Comparison of ENCODE assay signal across 8 cellular contexts in the genomic region with DNA sequence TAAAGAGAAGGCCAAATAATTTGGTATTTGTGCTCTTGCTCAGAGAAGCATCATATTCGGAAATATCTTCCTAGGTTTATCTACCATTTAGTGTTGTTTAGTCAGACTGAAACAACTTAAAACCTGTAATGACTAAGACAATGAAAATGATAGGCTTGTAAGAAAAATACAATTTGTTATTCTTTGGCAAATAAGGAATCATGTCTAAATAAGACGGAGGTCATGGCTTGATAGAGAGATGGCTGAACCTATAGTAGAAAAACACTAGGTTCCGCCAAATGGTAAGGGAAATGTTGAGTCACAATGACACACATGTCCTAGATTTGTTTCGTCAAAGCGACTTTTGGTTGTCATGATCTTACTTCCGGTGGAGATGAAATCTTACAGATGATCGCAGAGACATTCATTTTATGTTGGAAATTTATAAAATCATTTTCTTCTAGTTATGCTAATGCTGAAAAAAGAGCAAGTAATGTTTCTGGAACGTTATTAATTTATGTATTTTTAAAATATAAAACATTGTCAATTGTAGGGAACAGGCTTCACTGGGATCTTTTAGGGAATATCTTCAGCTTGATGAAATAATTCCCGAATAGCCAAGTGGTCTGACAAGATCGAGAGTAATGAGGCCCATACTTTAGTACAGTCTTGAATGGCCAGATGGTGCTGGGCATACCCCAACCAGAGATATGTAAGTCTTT. TPM values are rescaled to one million over a fixed set of nuclear protein-coding genes. Genes with fewer than 3 reads are reported as not detected.
DNase-seq lines count a peak whose midpoint lies in the region; ATAC-seq, FAIRE-seq and TF ChIP-seq lines count a peak whose summit lies in the region.

No MANE protein-coding gene starts in this region.

- no peaks in the 10 kb centered on the region for H3K27me3 ChIP-seq in brain microvascular endothelial cell (replicated peaks)

- peak overlapping the region; percentile 96 to 97 for H3K27ac Mint-ChIP-seq in natural killer cell treated with Interleukin-12 subunit alpha and Interleukin-12 subunit beta and Interleukin-15 and Interleukin-18, amount 100 ng/mL, for 72 hours

- no peaks in the 10 kb centered on the region for H3K9me3 Mint-ChIP-seq in natural killer cell treated with Interleukin-12 subunit alpha and Interleukin-12 subunit beta and Interleukin-15 and Interleukin-18, amount 100 ng/mL, for 72 hours

- peak; percentile 64 for FAIRE-seq in GM12891 (lab: Jason Lieb, UNC)

- peaks cover 60% of the 10 kb centered on the region in 2 donors for H3K4me1 Mint-ChIP-seq in natural killer cell treated with Interleukin-12 subunit alpha and Interleukin-12 subunit beta and Interleukin-15 and Interleukin-18, amount 100 ng/mL, for 72 hours (ENCODE audit: low read depth in 2 of 2)

- H3K36me3 ChIP-seq in brain microvascular endothelial cell (replicated peaks): peaks cover 4% of the 10 kb centered on the region

- peak; percentile 29 to 40 for ATAC-seq in natural killer cell treated with Interleukin-12 subunit alpha and Interleukin-12 subunit beta and Interleukin-15 and Interleukin-18, amount 100 ng/mL, for 72 hours
- ATAC-seq in HG03097 (IDR thresholded peaks at IDR 0.05; ENCODE audit: low FRiP score, unreplicated experiment) (no peak), HG02623 (IDR thresholded peaks at IDR 0.05; ENCODE audit: unreplicated experiment) (no peak)

- H3K27ac ChIP-seq in brain microvascular endothelial cell: peak overlapping the region; percentile 95

- DNase-seq in GM12891 (ENCODE audit: insufficient read length, low spot score) (no peak), NAMALWA (ENCODE audit: low spot score) (peak; percentile 35), brain microvascular endothelial cell (peak; percentile 80), NCI-H1417 (lab: John Stamatoyannopoulos, UW) (no peak)
- no peak for DNase-seq in natural killer cell treated with Interleukin-12 subunit alpha and Interleukin-12 subunit beta and Interleukin-15 and Interleukin-18, amount 100 ng/mL, for 72 hours (ENCODE audit: low spot score)
- no peak for DNase-seq in activated effector memory CD4-positive, alpha-beta T cell treated with anti-CD3 and anti-CD28 coated beads, Interleukin-2, amount 50 U/mL, for 16 hours

- TF ChIP-seq CTCF in brain microvascular endothelial cell (IDR thresholded peaks at IDR 0.05; ENCODE audit: low read depth, low read length, missing control alignments): no peak

- H3K4me3 ChIP-seq in brain microvascular endothelial cell (ENCODE audit: low read depth, low read length): peak overlapping the region; percentile 70

- H3K27me3 Mint-ChIP-seq in natural killer cell treated with Interleukin-12 subunit alpha and Interleukin-12 subunit beta and Interleukin-15 and Interleukin-18, amount 100 ng/mL, for 72 hours: no peaks in the 10 kb centered on the region

- in situ Hi-C loops in brain microvascular endothelial cell (cut with HindIII; ENCODE audit: low pct_ligation_motif_present, low sequenced_read_pairs): no loop called here

- no peak for TF ChIP-seq POLR2A in GM12891 (IDR thresholded peaks at IDR 0.05; ENCODE audit: low read depth, low read length)

- peaks cover 18% of the 10 kb centered on the region for H3K36me3 Mint-ChIP-seq in natural killer cell treated with Interleukin-12 subunit alpha and Interleukin-12 subunit beta and Interleukin-15 and Interleukin-18, amount 100 ng/mL, for 72 hours

- H3K4me3 Mint-ChIP-seq in natural killer cell treated with Interleukin-12 subunit alpha and Interleukin-12 subunit beta and Interleukin-15 and Interleukin-18, amount 100 ng/mL, for 72 hours: peak overlapping the region; percentile 89

TF ChIP-seq in GM12891, 5 proteins besides CTCF, POLR2A, EP300 and RAD21:
- TF ChIP-seq POLR2AphosphoS5 (IDR thresholded peaks at IDR 0.05; ENCODE audit: low read depth, low read length) (no peak; the same call in 1 of the 2 replicates), SPI1 (IDR thresholded peaks at IDR 0.05; ENCODE audit: low read depth, low read length) (no peak), PAX5 (IDR thresholded peaks at IDR 0.05; ENCODE audit: insufficient read depth, low read length, severe bottlenecking) (no peak), POU2F2 (IDR thresholded peaks at IDR 0.05; ENCODE audit: low read depth, low read length) (no peak), TAF1 (IDR thresholded peaks at IDR 0.05; ENCODE audit: low read depth, low read length) (no peak)

RNA-seq across cellular contexts. Expression of a gene that starts 1.0 kb away (rescaled TPM):
- 1,164 TPM for polyA plus RNA-seq in GM12891 (2012; ENCODE audit: low read depth, missing spikeins)
- 100 to 1,000 TPM; 268 to 486 TPM for total RNA-seq in natural killer cell treated with Interleukin-12 subunit alpha and Interleukin-12 subunit beta and Interleukin-15 and Interleukin-18, amount 100 ng/mL, for 72 hours

RNA-seq across cellular contexts. Expression of a gene that starts 35.0 kb away (rescaled TPM):
- polyA plus RNA-seq in GM12891 (2012; ENCODE audit: low read depth, missing spikeins): 19.7 TPM
- total RNA-seq in natural killer cell treated with Interleukin-12 subunit alpha and Interleukin-12 subunit beta and Interleukin-15 and Interleukin-18, amount 100 ng/mL, for 72 hours: 10 to 100 TPM; 38.8 to 54.8 TPM

Comparison
In these comparisons a context has a peak if more than half of its experiments do, and no peak if none do; other contexts are left out.
1. DNase-seq: peak in NAMALWA (single experiment) and brain microvascular endothelial cell (single experiment); none in GM12891 (single experiment), natural killer cell treated with Interleukin-12 subunit alpha and Interleukin-12 subunit beta and Interleukin-15 and Interleukin-18, amount 100 ng/mL, for 72 hours (single experiment), activated effector memory CD4-positive, alpha-beta T cell treated with anti-CD3 and anti-CD28 coated beads, Interleukin-2, amount 50 U/mL, for 16 hours (single experiment) and NCI-H1417 (0 of 3).
2. ATAC-seq: peak in natural killer cell treated with Interleukin-12 subunit alpha and Interleukin-12 subunit beta and Interleukin-15 and Interleukin-18, amount 100 ng/mL, for 72 hours (2 of 2); none in HG03097 (single experiment) and HG02623 (single experiment).